ENCODE assay signal across 10 cellular contexts in the genomic region with DNA sequence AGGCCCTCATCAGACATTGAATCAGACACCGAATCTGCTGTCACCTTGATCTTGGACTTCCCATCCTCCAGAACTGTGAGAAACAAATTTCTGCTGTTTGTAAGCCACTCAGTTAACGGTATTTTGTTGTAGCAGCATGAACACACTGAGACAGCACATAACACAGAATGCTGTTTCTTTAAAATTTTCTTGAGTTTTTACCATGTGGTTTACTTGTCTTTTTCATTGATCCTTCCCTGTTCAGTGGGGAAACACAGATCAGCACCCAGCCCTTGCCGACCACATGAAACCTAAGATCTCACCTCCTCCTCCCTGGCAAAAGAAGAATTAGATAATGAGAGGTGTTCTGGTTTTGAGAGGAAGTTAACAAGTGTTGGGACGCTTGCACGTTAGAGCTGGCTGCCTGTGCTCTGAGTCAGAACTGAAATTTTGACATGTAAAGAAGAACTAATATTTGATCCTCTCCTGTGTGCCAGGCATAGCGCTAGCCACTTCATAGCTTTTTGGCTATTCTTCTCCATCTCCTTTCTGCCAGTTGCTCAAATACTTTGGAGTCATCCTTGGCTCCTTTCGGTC.
DNase-seq lines count a peak whose midpoint lies in the region; ATAC-seq, FAIRE-seq and TF ChIP-seq lines count a peak whose summit lies in the region.
"Had no signal": no experiment of that assay in that cellular context is flagged by ENCODE, and none has a peak within 500 bp of the region (broad histone marks: within the 10 kb centered on the region; RNA-seq: fewer than 3 reads in every experiment).

No MANE protein-coding gene starts in this region.

- H3K9me3 Mint-ChIP-seq in stimulated activated naive CD8-positive, alpha-beta T cell treated with anti-CD3 and anti-CD28 coated beads, Interleukin-15, amount 100 ng/mL, for 72 hours = peaks cover 11% of the 10 kb centered on the region in 2 donors

- peaks cover 96% of the 10 kb centered on the region for H3K4me1 Mint-ChIP-seq in stimulated activated naive CD8-positive, alpha-beta T cell treated with anti-CD3 and anti-CD28 coated beads, Interleukin-15, amount 100 ng/mL, for 72 hours

- H3K4me3 Mint-ChIP-seq in stimulated activated naive CD8-positive, alpha-beta T cell treated with anti-CD3 and anti-CD28 coated beads, Interleukin-15, amount 100 ng/mL, for 72 hours = peak overlapping the region; percentile 51 to 69

- H3K27ac Mint-ChIP-seq in stimulated activated naive CD8-positive, alpha-beta T cell treated with anti-CD3 and anti-CD28 coated beads, Interleukin-15, amount 100 ng/mL, for 72 hours = peak overlapping the region; percentile 83 to 94

- H3K27me3 Mint-ChIP-seq in stimulated activated naive CD8-positive, alpha-beta T cell treated with anti-CD3 and anti-CD28 coated beads, Interleukin-15, amount 100 ng/mL, for 72 hours = no peaks in the 10 kb centered on the region

- FAIRE-seq in bronchial epithelial cell (lab: Jason Lieb, UNC) = no peak
- FAIRE-seq: endometrium had no signal

- ATAC-seq in activated CD4-positive, CD25-positive, alpha-beta regulatory T cell treated with anti-CD3 and anti-CD28 coated beads, Interleukin-2, amount 50 U/mL, for 24 hours = peak; percentile 23 to 33
- peak; percentile 72 for ATAC-seq in stimulated activated naive CD8-positive, alpha-beta T cell treated with anti-CD3 and anti-CD28 coated beads, Interleukin-15, amount 100 ng/mL, for 72 hours
- ATAC-seq in HG03025 (IDR thresholded peaks at IDR 0.05; ENCODE audit: low FRiP score, unreplicated experiment) = no peak

- POLR2A ChIA-PET in RWPE1 (lab: Yijun Ruan, JAX; ENCODE audit: low non-redundant PET) = no interaction called here

- peak overlapping the region; percentile 41 for H3K27ac ChIP-seq in RWPE1
- H3K27ac ChIP-seq: SK-N-MC had no signal

- H3K36me3 ChIP-seq in bronchial epithelial cell (ENCODE audit: control insufficient read depth, insufficient read depth, low read length) = no peaks in the 10 kb centered on the region

- CTCF ChIA-PET in RWPE1 (lab: Yijun Ruan, JAX) = interaction anchor here (0.7 kb wide), 1 partner anchor 179 kb away, joined by 3 read pairs; no protein-coding TSS in a partner anchor

- H3K27me3 ChIP-seq in bronchial epithelial cell (ENCODE audit: control insufficient read depth, insufficient read depth, low read length) = no peaks in the 10 kb centered on the region

- no peak for DNase-seq in activated CD4-positive, CD25-positive, alpha-beta regulatory T cell (lab: John Stamatoyannopoulos, UW)
- DNase-seq in RWPE1 (ENCODE audit: low spot score) (no peak), bronchial epithelial cell (ENCODE audit: low read depth) (peak; percentile 67), NCI-H2196 (lab: John Stamatoyannopoulos, UW; ENCODE audit: unreplicated experiment) (no peak), OCI-M2 (lab: John Stamatoyannopoulos, UW; ENCODE audit: unreplicated experiment) (no peak)
- DNase-seq in stimulated activated naive CD8-positive, alpha-beta T cell treated with anti-CD3 and anti-CD28 coated beads, Interleukin-15, amount 100 ng/mL, for 72 hours = peak; percentile 67 to 83

- TF ChIP-seq CTCF in RWPE1 (conservative IDR thresholded peaks at IDR 0.05; ENCODE audit: low read depth) = no peak
- no peak for TF ChIP-seq CTCF in bronchial epithelial cell (IDR thresholded peaks at IDR 0.05; ENCODE audit: insufficient read depth, low read length, severe bottlenecking)

- no peak overlapping the region for H3K4me3 ChIP-seq in bronchial epithelial cell (ENCODE audit: low read depth, low read length)
- H3K4me3 ChIP-seq: SK-N-MC had no signal

Comparison
In these comparisons a context has a peak if more than half of its experiments do, and no peak if none do; other contexts are left out.
1. DNase-seq: peak in bronchial epithelial cell (single experiment) and stimulated activated naive CD8-positive, alpha-beta T cell treated with anti-CD3 and anti-CD28 coated beads, Interleukin-15, amount 100 ng/mL, for 72 hours (2 of 2); none in activated CD4-positive, CD25-positive, alpha-beta regulatory T cell (0 of 4), RWPE1 (single experiment), NCI-H2196 (single experiment) and OCI-M2 (single experiment).